ENCODE assay signal across 13 cellular contexts in genomic region chr15:41933771-41934170, GRCh38. TPM values are rescaled to one million over a fixed set of nuclear protein-coding genes. Genes with fewer than 3 reads are reported as not detected.
A peak's percentile ranks its signal among the peaks of the same experiment; 100 is the strongest.
DNase-seq lines count a peak whose midpoint lies in the region; ATAC-seq and TF ChIP-seq lines count a peak whose summit lies in the region.
"Had no signal": no experiment of that assay in that cellular context is flagged by ENCODE, and none has a peak within 500 bp of the region (broad histone marks: within the 10 kb centered on the region; RNA-seq: fewer than 3 reads in every experiment).

No MANE protein-coding gene starts in this region.

- peaks cover 26% of the 10 kb centered on the region for H3K36me3 Mint-ChIP-seq in activated naive CD8-positive, alpha-beta T cell treated with anti-CD3 and anti-CD28 coated beads for 36 hours
- peaks cover 9% of the 10 kb centered on the region for H3K36me3 Mint-ChIP-seq in type B pancreatic cell

- no peak for TF ChIP-seq POLR2A in lower leg skin (IDR thresholded peaks at IDR 0.05)

- WGBS in lower leg skin, 2 donors, result 29 to 33% methylated on average over 10 of the region's 10 CpGs

- peaks cover 2% of the 10 kb centered on the region for H3K9me3 Mint-ChIP-seq in activated naive CD8-positive, alpha-beta T cell treated with anti-CD3 and anti-CD28 coated beads for 36 hours
- no peaks in the 10 kb centered on the region for H3K9me3 Mint-ChIP-seq in type B pancreatic cell

- no peaks in the 10 kb centered on the region for H3K27me3 Mint-ChIP-seq in activated naive CD8-positive, alpha-beta T cell treated with anti-CD3 and anti-CD28 coated beads for 36 hours
- H3K27me3 Mint-ChIP-seq in type B pancreatic cell, result peaks cover 3% of the 10 kb centered on the region

- peaks cover 66% of the 10 kb centered on the region for H3K4me1 Mint-ChIP-seq in activated naive CD8-positive, alpha-beta T cell treated with anti-CD3 and anti-CD28 coated beads for 36 hours
- peaks cover 61% of the 10 kb centered on the region for H3K4me1 Mint-ChIP-seq in type B pancreatic cell (ENCODE audit: unreplicated experiment)

- peak overlapping the region; percentile 98 for H3K27ac Mint-ChIP-seq in activated naive CD8-positive, alpha-beta T cell treated with anti-CD3 and anti-CD28 coated beads for 36 hours
- H3K27ac Mint-ChIP-seq in type B pancreatic cell, result peak overlapping the region; percentile 43

- ATAC-seq in GM19023 (IDR thresholded peaks at IDR 0.05; ENCODE audit: unreplicated experiment) (no peak), HG03097 (IDR thresholded peaks at IDR 0.05; ENCODE audit: low FRiP score, unreplicated experiment) (no peak)

- peak; percentile 60 for DNase-seq in activated effector memory CD4-positive, alpha-beta T cell treated with anti-CD3 and anti-CD28 coated beads, Interleukin-2, amount 50 U/mL, for 16 hours
- no peak for DNase-seq in activated effector memory CD4-positive, alpha-beta T cell treated with Interleukin-2 at 50 U/mL for 16 hours
- no peak for DNase-seq in activated naive CD8-positive, alpha-beta T cell treated with anti-CD3 and anti-CD28 coated beads for 36 hours
- DNase-seq in kidney tubule cell (ENCODE audit: low spot score), result peak; percentile 73
- DNase-seq in type B pancreatic cell (ENCODE audit: extremely low spot score, unreplicated experiment), result no peak
- DNase-seq in lower leg skin (ENCODE audit: low spot score in 2 of 2), result no peak
- DNase-seq: AML-193; central memory CD4-positive, alpha-beta T cell; left cardiac atrium; NCI-H1436 treated with DMSO at 0.1 percent for 48 hours; T-helper 9 cell had no signal

- H3K4me3 ChIP-seq in lower leg skin (ENCODE audit: low read depth, poor library complexity, severe bottlenecking), result no peak overlapping the region

- intact Hi-C loops in lower leg skin (cut with DNase I; ENCODE audit: low total_unique reads), result no loop called here

- no peak overlapping the region for H3K4me3 Mint-ChIP-seq in activated naive CD8-positive, alpha-beta T cell treated with anti-CD3 and anti-CD28 coated beads for 36 hours
- no peak overlapping the region for H3K4me3 Mint-ChIP-seq in type B pancreatic cell

- TF ChIP-seq CTCF in type B pancreatic cell (conservative IDR thresholded peaks at IDR 0.05) (no peak), lower leg skin (IDR thresholded peaks at IDR 0.05) (no peak)

RNA-seq across cellular contexts. Expression of gene EHD4, which starts 38.6 kb away (rescaled TPM):
- 10 to 100 TPM; 23.5 to 23.6 TPM for total RNA-seq in activated naive CD8-positive, alpha-beta T cell treated with anti-CD3 and anti-CD28 coated beads for 36 hours
- total RNA-seq in type B pancreatic cell (ENCODE audit: low replicate concordance) (18.8 and 25.2 TPM in 2 replicates), lower leg skin (10 to 100 TPM; 19.6 to 27.3 (median 23.3) TPM)

RNA-seq across cellular contexts. Expression of gene SPTBN5, which starts 39.9 kb away (rescaled TPM):
- under 1 TPM; 0.19 to 0.30 TPM for total RNA-seq in activated naive CD8-positive, alpha-beta T cell treated with anti-CD3 and anti-CD28 coated beads for 36 hours
- total RNA-seq in type B pancreatic cell (ENCODE audit: low replicate concordance) (3.1 and 4.2 TPM in 2 replicates), lower leg skin (1 to 10 TPM; 1.3 to 3.3 (median 2.0) TPM)

Comparison
In these comparisons a context has a peak if more than half of its experiments do, and no peak if none do; other contexts are left out.
1. DNase-seq: peak in activated effector memory CD4-positive, alpha-beta T cell treated with anti-CD3 and anti-CD28 coated beads, Interleukin-2, amount 50 U/mL, for 16 hours (single experiment) and kidney tubule cell (single experiment); none in activated effector memory CD4-positive, alpha-beta T cell treated with Interleukin-2 at 50 U/mL for 16 hours (single experiment), activated naive CD8-positive, alpha-beta T cell treated with anti-CD3 and anti-CD28 coated beads for 36 hours (single experiment), type B pancreatic cell (single experiment) and lower leg skin (0 of 2).